Comparison of ENCODE assay signal across 17 cellular contexts in the genomic region with DNA sequence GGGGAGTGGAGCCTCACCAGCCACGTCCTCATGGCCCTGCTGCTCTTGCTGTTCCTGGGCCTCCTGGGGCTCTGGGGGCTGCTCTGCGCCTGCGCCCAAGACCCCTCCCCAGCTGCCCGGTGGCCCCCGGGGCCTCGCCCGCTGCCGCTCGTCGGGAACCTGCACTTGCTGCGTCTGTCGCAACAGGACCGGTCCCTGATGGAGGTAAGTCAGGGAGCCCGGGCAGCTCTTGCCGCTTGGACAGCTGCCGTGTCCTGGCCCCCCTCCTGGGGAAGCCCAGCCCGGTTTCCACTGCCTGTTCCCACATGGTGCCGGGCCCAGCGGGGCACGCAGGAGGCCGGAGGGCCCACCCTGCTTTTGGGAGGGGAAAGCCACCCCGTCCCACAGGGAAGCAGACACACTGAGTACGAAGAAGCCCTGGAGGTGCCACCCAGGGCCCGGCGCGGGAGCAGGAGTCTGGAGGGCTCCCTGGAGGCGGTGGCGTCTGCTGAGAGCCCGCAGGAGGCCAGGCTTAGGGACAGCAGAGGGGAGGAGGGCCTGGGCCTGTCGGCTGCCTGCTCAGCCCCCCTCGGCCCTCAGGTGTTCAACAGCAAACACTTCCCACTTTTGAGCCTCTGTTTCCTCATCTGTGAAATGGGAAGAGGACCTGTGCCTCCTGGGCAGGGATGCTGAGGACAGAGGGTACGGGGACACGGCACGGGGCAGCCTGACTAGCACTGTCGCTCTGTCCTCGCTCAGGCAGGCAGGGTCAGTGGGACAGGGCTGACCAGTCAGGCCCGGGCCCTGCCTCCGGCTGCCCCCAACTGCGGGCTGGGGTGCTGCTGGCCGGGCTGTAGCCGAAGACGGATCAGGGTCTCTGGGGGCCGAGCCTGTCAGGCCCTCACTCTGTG. TPM values are rescaled to one million over a fixed set of nuclear protein-coding genes. Genes with fewer than 3 reads are reported as not detected.
DNase-seq lines count a peak whose midpoint lies in the region; ATAC-seq and TF ChIP-seq lines count a peak whose summit lies in the region.
"Had no signal": no experiment of that assay in that cellular context is flagged by ENCODE, and none has a peak within 500 bp of the region (broad histone marks: within the 10 kb centered on the region; RNA-seq: fewer than 3 reads in every experiment).

No MANE protein-coding gene starts in this region.

- no peak for TF ChIP-seq EP300 in tibial nerve (IDR thresholded peaks at IDR 0.05)

- BruUV-seq in MCF 10A (replicated peaks; lab: Mats Ljungman, UMichigan): no TSS peak

- H3K36me3 Mint-ChIP-seq in MCF 10A (ENCODE audit: insufficient read depth, unreplicated experiment): no peaks in the 10 kb centered on the region
- H3K36me3 Mint-ChIP-seq in stimulated activated effector memory CD8-positive, alpha-beta T cell treated with anti-CD3 and anti-CD28 coated beads, Interleukin-12 subunit alpha, Interleukin-12 subunit beta, amount 100 ng/mL, for 72 hours: no peaks in the 10 kb centered on the region
- H3K36me3 Mint-ChIP-seq: CD8-positive, alpha-beta T cell had no signal

- no peak for TF ChIP-seq POLR2A in tibial nerve (IDR thresholded peaks at IDR 0.05)

- CTCF ChIA-PET in MCF 10A (lab: Yijun Ruan, JAX): interaction anchor here (0.6 to 3.3 kb wide), 3 partner anchors 8 to 192 kb away, joined by 3 to 26 read pairs (median 3); no protein-coding TSS in a partner anchor

- H3K4me3 ChIP-seq in epithelial cell of esophagus (ENCODE audit: low read length) (peak overlapping the region; percentile 43), tibial nerve (peak overlapping the region in 2 of 4 donors; percentile 11 to 16)
- H3K4me3 ChIP-seq: SK-N-MC had no signal

- 66 to 77% methylated on average over 28 to 33 of the region's 43 CpGs for WGBS in tibial nerve, 2 donors

- H3K27me3 ChIP-seq in tibial nerve: peaks cover 0 to 60% of the 10 kb centered on the region in 2 donors

- no peaks in the 10 kb centered on the region for H3K9me3 ChIP-seq in tibial nerve

- H3K36me3 ChIP-seq in tibial nerve: no peaks in the 10 kb centered on the region

- TF ChIP-seq CTCF in epithelial cell of esophagus (IDR thresholded peaks at IDR 0.05; ENCODE audit: insufficient read depth, low read depth, low read length, missing control alignments) (no peak), tibial nerve (IDR thresholded peaks at IDR 0.05) (no peak), MCF 10A (IDR thresholded peaks at IDR 0.05; ENCODE audit: unreplicated experiment) (no peak)

- intact Hi-C loops in MCF 10A (cut with micrococcal nuclease): no loop called here

- peak overlapping the region; percentile 30 to 75 (median 52) for H3K27ac ChIP-seq in tibial nerve
- H3K27ac ChIP-seq: KMS-11, SK-N-MC had no signal

- DNase-seq in DMS 273 (lab: John Stamatoyannopoulos, UW; ENCODE audit: unreplicated experiment) (peak; percentile 89), NCI-H1694 treated with DMSO at 0.1 percent for 48 hours (lab: John Stamatoyannopoulos, UW) (peak; percentile 81), epithelial cell of esophagus (ENCODE audit: low read depth) (no peak), tibial nerve (ENCODE audit: low spot score in 2 of 2) (no peak), MCF 10A (ENCODE audit: unreplicated experiment) (no peak)
- DNase-seq in stimulated activated effector memory CD8-positive, alpha-beta T cell treated with anti-CD3 and anti-CD28 coated beads, Interleukin-12 subunit alpha, Interleukin-12 subunit beta, amount 100 ng/mL, for 72 hours (ENCODE audit: low spot score in 2 of 2): no peak
- DNase-seq: CD8-positive, alpha-beta T cell; GF-D8; HCEC 1CT; MM.1S; NCI-H1105; NCI-H187 treated with DMSO at 0.1 percent for 48 hours; NCI-H82 had no signal

- H3K27me3 Mint-ChIP-seq in MCF 10A (ENCODE audit: insufficient read depth, unreplicated experiment): no peaks in the 10 kb centered on the region

- H3K4me3 Mint-ChIP-seq in MCF 10A (ENCODE audit: unreplicated experiment): no peak overlapping the region
- no peak overlapping the region for H3K4me3 Mint-ChIP-seq in stimulated activated effector memory CD8-positive, alpha-beta T cell treated with anti-CD3 and anti-CD28 coated beads, Interleukin-12 subunit alpha, Interleukin-12 subunit beta, amount 100 ng/mL, for 72 hours
- H3K4me3 Mint-ChIP-seq: B cell; CD8-positive, alpha-beta T cell had no signal

- no peak overlapping the region for H3K27ac Mint-ChIP-seq in MCF 10A (ENCODE audit: low read depth, unreplicated experiment)
- H3K27ac Mint-ChIP-seq in stimulated activated effector memory CD8-positive, alpha-beta T cell treated with anti-CD3 and anti-CD28 coated beads, Interleukin-12 subunit alpha, Interleukin-12 subunit beta, amount 100 ng/mL, for 72 hours: no peak overlapping the region
- H3K27ac Mint-ChIP-seq: B cell; CD8-positive, alpha-beta T cell had no signal

- H3K4me1 Mint-ChIP-seq in MCF 10A (ENCODE audit: insufficient read depth, unreplicated experiment): no peaks in the 10 kb centered on the region
- no peaks in the 10 kb centered on the region for H3K4me1 Mint-ChIP-seq in stimulated activated effector memory CD8-positive, alpha-beta T cell treated with anti-CD3 and anti-CD28 coated beads, Interleukin-12 subunit alpha, Interleukin-12 subunit beta, amount 100 ng/mL, for 72 hours

- no peaks in the 10 kb centered on the region for H3K9me3 Mint-ChIP-seq in MCF 10A (ENCODE audit: unreplicated experiment)
- H3K9me3 Mint-ChIP-seq in stimulated activated effector memory CD8-positive, alpha-beta T cell treated with anti-CD3 and anti-CD28 coated beads, Interleukin-12 subunit alpha, Interleukin-12 subunit beta, amount 100 ng/mL, for 72 hours: no peaks in the 10 kb centered on the region
- H3K9me3 Mint-ChIP-seq: CD8-positive, alpha-beta T cell had no signal

- H3K4me1 ChIP-seq in tibial nerve: peaks cover 0 to 17% (median 3%) of the 10 kb centered on the region in 4 donors

- no peak for ATAC-seq in stimulated activated effector memory CD8-positive, alpha-beta T cell treated with anti-CD3 and anti-CD28 coated beads, Interleukin-12 subunit alpha, Interleukin-12 subunit beta, amount 100 ng/mL, for 72 hours
- ATAC-seq in HG03378 (IDR thresholded peaks at IDR 0.05; ENCODE audit: unreplicated experiment): no peak
- ATAC-seq: CD8-positive, alpha-beta T cell had no signal

- POLR2A ChIA-PET in MCF 10A (lab: Yijun Ruan, JAX): no interaction called here

RNA-seq across cellular contexts. Expression of a gene that starts 0.4 kb away (rescaled TPM):
- 10 to 100 TPM in 2 of 4 donors, 1 to 10 TPM in 2; 5.7 to 18.6 (median 12.1) TPM for total RNA-seq in tibial nerve
- total RNA-seq in MCF 10A (2022): not detected in 2 replicates
- total RNA-seq: B cell; CD8-positive, alpha-beta T cell had no signal

RNA-seq across cellular contexts. Expression of a gene that starts 8.1 kb away (rescaled TPM):
- 10 to 100 TPM; 10.8 to 21.3 (median 11.2) TPM for total RNA-seq in tibial nerve
- 14.7 and 16.5 TPM in 2 replicates for total RNA-seq in MCF 10A (2022)

RNA-seq across cellular contexts. Expression of a gene that starts 28.9 kb away (rescaled TPM):
- total RNA-seq in tibial nerve (10 to 100 TPM; 29.3 to 53.0 (median 39.6) TPM), MCF 10A (2022) (7.0 and 10.5 TPM in 2 replicates)

Comparison
In these comparisons a context has a peak if more than half of its experiments do, and no peak if none do; other contexts are left out.
1. DNase-seq: peak in DMS 273 (single experiment) and NCI-H1694 treated with DMSO at 0.1 percent for 48 hours (single experiment); none in epithelial cell of esophagus (single experiment), tibial nerve (0 of 2), MCF 10A (single experiment) and stimulated activated effector memory CD8-positive, alpha-beta T cell treated with anti-CD3 and anti-CD28 coated beads, Interleukin-12 subunit alpha, Interleukin-12 subunit beta, amount 100 ng/mL, for 72 hours (0 of 2).